14 cellular contexts compared by ENCODE assay signal in the genomic region with DNA sequence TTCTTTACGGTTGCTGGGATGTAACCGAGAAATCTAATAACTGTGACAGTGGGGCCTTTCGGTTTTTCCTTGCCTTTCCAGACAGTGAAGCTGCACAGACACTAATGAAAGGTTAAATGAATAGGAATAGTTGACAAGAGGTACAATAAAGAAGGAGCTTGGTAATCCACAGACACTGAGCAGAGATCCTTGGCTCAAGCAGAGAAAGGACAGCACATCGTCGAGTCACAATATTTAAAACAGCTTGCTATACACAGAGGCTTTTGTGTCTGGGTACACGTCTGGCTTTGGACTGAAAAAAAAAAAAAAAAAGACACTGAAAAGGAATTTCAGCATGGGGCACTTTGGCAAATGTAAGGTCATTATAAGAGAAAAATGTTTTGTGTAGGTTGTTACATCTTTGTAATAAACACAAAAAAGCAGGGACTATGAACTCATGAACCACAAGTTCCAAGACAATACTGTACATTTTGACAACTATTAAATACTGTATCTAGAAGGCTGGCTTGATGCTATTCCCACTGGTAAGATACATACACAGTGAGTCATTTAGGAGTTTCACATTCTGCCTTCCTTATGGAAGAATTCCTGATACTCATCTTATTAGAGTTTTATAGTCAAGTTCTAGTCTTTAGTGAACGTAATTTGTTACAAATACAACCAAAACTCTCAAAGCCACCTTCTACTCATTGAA. TPM values are rescaled to one million over a fixed set of nuclear protein-coding genes. Genes with fewer than 3 reads are reported as not detected.
DNase-seq lines count a peak whose midpoint lies in the region; TF ChIP-seq lines count a peak whose summit lies in the region.
"Had no signal": no experiment of that assay in that cellular context is flagged by ENCODE, and none has a peak within 500 bp of the region (broad histone marks: within the 10 kb centered on the region; RNA-seq: fewer than 3 reads in every experiment).

No MANE protein-coding gene starts in this region.

- CTCF ChIA-PET in AG04450 (lab: Charles Lee) (no interaction called here), MCF 10A (lab: Yijun Ruan, JAX) (interaction anchor here (0.7 to 1.1 kb wide), 2 partner anchors 16 to 27 kb away, joined by 3 read pairs; no protein-coding TSS in a partner anchor)

- intact Hi-C loops in MCF 10A (cut with micrococcal nuclease) = no loop called here

- H3K4me3 Mint-ChIP-seq in neural progenitor cell = peak overlapping the region; percentile 56
- no peak overlapping the region for H3K4me3 Mint-ChIP-seq in activated T-cell treated with anti-CD3 and anti-CD28 coated beads, Interleukin-2, amount 50 U/mL, for 24 hours
- H3K4me3 Mint-ChIP-seq in MCF 10A (ENCODE audit: unreplicated experiment) = no peak overlapping the region

- DNase-seq in AG04450 (ENCODE audit: low read depth, low spot score) = no peak
- peak in 1 of 2 experiments; percentile 42 for DNase-seq in SJCRH30
- DNase-seq in fibroblast of lung (ENCODE audit: low read depth in 2 of 2) = peak; percentile 66 to 83
- no peak for DNase-seq in neural progenitor cell (ENCODE audit: low spot score)
- no peak for DNase-seq in activated T-cell treated with anti-CD3 and anti-CD28 coated beads, Interleukin-2, amount 50 U/mL, for 24 hours
- no peak for DNase-seq in MCF 10A (ENCODE audit: unreplicated experiment)
- no peak for DNase-seq in NCI-H526 treated with DMSO at 0.1 percent for 48 hours (lab: John Stamatoyannopoulos, UW)
- no peak for DNase-seq in hippocampal formation (lab: John Stamatoyannopoulos, UW)
- DNase-seq: amygdala, DMS53, NCI-H1105 treated with DMSO at 0.1 percent for 48 hours, right lobe of liver had no signal

- H3K27me3 Mint-ChIP-seq in neural progenitor cell (ENCODE audit: insufficient read depth, low read depth) (peaks cover 9% of the 10 kb centered on the region), MCF 10A (ENCODE audit: insufficient read depth, unreplicated experiment) (no peaks in the 10 kb centered on the region)
- peaks cover 18% of the 10 kb centered on the region for H3K27me3 Mint-ChIP-seq in activated T-cell treated with anti-CD3 and anti-CD28 coated beads, Interleukin-2, amount 50 U/mL, for 24 hours

- no peaks in the 10 kb centered on the region; the same call in 1 of the 2 replicates for H3K9me3 ChIP-seq in AG04450 (ENCODE audit: control insufficient read depth, insufficient read depth, low read length)
- no peaks in the 10 kb centered on the region for H3K9me3 ChIP-seq in SJCRH30 (replicated peaks)
- H3K9me3 ChIP-seq in fibroblast of lung (ENCODE audit: control insufficient read depth, insufficient read depth, low read depth, low read length) = no peaks in the 10 kb centered on the region
- H3K9me3 ChIP-seq in neural progenitor cell (ENCODE audit: low read depth) = no peaks in the 10 kb centered on the region
- H3K9me3 ChIP-seq: right lobe of liver, tibial nerve had no signal

- H3K27ac ChIP-seq in AG04450 (ENCODE audit: low read depth, low read length) = peak overlapping the region; percentile 50
- H3K27ac ChIP-seq in SJCRH30 = peak overlapping the region; percentile 61
- peak overlapping the region; percentile 40 for H3K27ac ChIP-seq in fibroblast of lung (ENCODE audit: insufficient read depth, low read length)
- H3K27ac ChIP-seq in neural progenitor cell = no peak overlapping the region
- H3K27ac ChIP-seq: right lobe of liver, VCaP had no signal

- H3K27ac Mint-ChIP-seq in neural progenitor cell (peak overlapping the region; percentile 1), MCF 10A (ENCODE audit: low read depth, unreplicated experiment) (no peak overlapping the region)
- no peak overlapping the region for H3K27ac Mint-ChIP-seq in activated T-cell treated with anti-CD3 and anti-CD28 coated beads, Interleukin-2, amount 50 U/mL, for 24 hours

- H3K9me3 Mint-ChIP-seq in neural progenitor cell (no peaks in the 10 kb centered on the region), MCF 10A (ENCODE audit: unreplicated experiment) (no peaks in the 10 kb centered on the region)
- H3K9me3 Mint-ChIP-seq in activated T-cell treated with anti-CD3 and anti-CD28 coated beads, Interleukin-2, amount 50 U/mL, for 24 hours = peaks cover 3% of the 10 kb centered on the region

- peaks cover 85% of the 10 kb centered on the region for H3K79me2 ChIP-seq in fibroblast of lung (ENCODE audit: control insufficient read depth, insufficient read depth, low read length)
- no peaks in the 10 kb centered on the region for H3K79me2 ChIP-seq in neural progenitor cell (ENCODE audit: low read depth)

- H3K4me1 Mint-ChIP-seq in neural progenitor cell (peaks cover 54% of the 10 kb centered on the region), MCF 10A (ENCODE audit: insufficient read depth, unreplicated experiment) (peaks cover 5% of the 10 kb centered on the region)
- no peaks in the 10 kb centered on the region for H3K4me1 Mint-ChIP-seq in activated T-cell treated with anti-CD3 and anti-CD28 coated beads, Interleukin-2, amount 50 U/mL, for 24 hours (ENCODE audit: low read depth)

- H3K9ac ChIP-seq in fibroblast of lung (ENCODE audit: insufficient read depth, low read length) = no peak overlapping the region
- H3K9ac ChIP-seq in neural progenitor cell = no peak overlapping the region

- H4K20me1 ChIP-seq in fibroblast of lung (ENCODE audit: control insufficient read depth, extremely low read depth, insufficient read depth, low read length) (no peaks in the 10 kb centered on the region), neural progenitor cell (ENCODE audit: low read depth) (peaks cover 5% of the 10 kb centered on the region)

- POLR2A ChIA-PET in AG04450 (lab: Yijun Ruan, JAX) = interaction anchor here (0.6 kb wide), 1 partner anchor 222 kb away, joined by 3 read pairs; no protein-coding TSS in a partner anchor
- POLR2A ChIA-PET in MCF 10A (lab: Yijun Ruan, JAX) = interaction anchor here (0.6 kb wide), 1 partner anchor 428 kb away, joined by 4 read pairs; no protein-coding TSS in a partner anchor

- H3K27me3 ChIP-seq in AG04450 (ENCODE audit: control insufficient read depth, insufficient read depth, low read length) = no peaks in the 10 kb centered on the region
- H3K27me3 ChIP-seq in SJCRH30 = no peaks in the 10 kb centered on the region
- no peaks in the 10 kb centered on the region for H3K27me3 ChIP-seq in fibroblast of lung (ENCODE audit: control insufficient read depth, insufficient read depth, low read length)
- H3K27me3 ChIP-seq in neural progenitor cell = peaks cover 33% of the 10 kb centered on the region
- H3K27me3 ChIP-seq: right lobe of liver, tibial nerve had no signal

- H3K4me1 ChIP-seq in SJCRH30 = peaks cover 21% of the 10 kb centered on the region
- peaks cover 7% of the 10 kb centered on the region for H3K4me1 ChIP-seq in fibroblast of lung (ENCODE audit: control insufficient read depth, extremely low read depth, insufficient read depth, low read length)
- H3K4me1 ChIP-seq in neural progenitor cell = no peaks in the 10 kb centered on the region

- TF ChIP-seq CTCF in AG04450 (IDR thresholded peaks at IDR 0.05; ENCODE audit: low read depth, low read length) (no peak), fibroblast of lung (conservative IDR thresholded peaks at IDR 0.05 in 1 of 2, IDR thresholded peaks at IDR 0.05 in 1 of 2; ENCODE audit: low read depth in 1 of 2, low read length in 2 of 2) (no peak), neural progenitor cell (IDR thresholded peaks at IDR 0.05) (no peak), MCF 10A (IDR thresholded peaks at IDR 0.05; ENCODE audit: unreplicated experiment) (no peak)

- H2AFZ ChIP-seq in fibroblast of lung (ENCODE audit: low read length) = no peak overlapping the region
- no peak overlapping the region for H2AFZ ChIP-seq in neural progenitor cell (replicated peaks)

- no TSS peak for BruUV-seq in MCF 10A (replicated peaks; lab: Mats Ljungman, UMichigan)

- H3K4me2 ChIP-seq in fibroblast of lung (ENCODE audit: extremely low read depth, insufficient read depth, low read length) (peak overlapping the region; percentile 61), neural progenitor cell (no peak overlapping the region)

- peaks cover 7% of the 10 kb centered on the region for H3F3A ChIP-seq in neural progenitor cell (ENCODE audit: low read depth)

- peak overlapping the region; percentile 35 for H3K4me3 ChIP-seq in AG04450 (ENCODE audit: low read depth, low read length)
- peak overlapping the region; percentile 19; the same call in 1 of the 2 replicates for H3K4me3 ChIP-seq in SJCRH30
- peak overlapping the region; percentile 5 to 45 (median 31) for H3K4me3 ChIP-seq in fibroblast of lung (replicated peaks in 1 of 4; ENCODE audit: control extremely low read depth in 1 of 4, insufficient read depth in 1 of 4, low read depth in 3 of 4, low read length in 4 of 4)
- H3K4me3 ChIP-seq in neural progenitor cell = no peak overlapping the region
- H3K4me3 ChIP-seq: right lobe of liver, tibial nerve had no signal

- H3K36me3 ChIP-seq in SJCRH30 = 0 out of 2 replicates have a peak, but pooled peaks cover 3% of the 10 kb centered on the region
- no peaks in the 10 kb centered on the region for H3K36me3 ChIP-seq in fibroblast of lung (ENCODE audit: control insufficient read depth, insufficient read depth, low read length)
- no peaks in the 10 kb centered on the region for H3K36me3 ChIP-seq in neural progenitor cell
- H3K36me3 ChIP-seq: right lobe of liver, tibial nerve had no signal

- H3K36me3 Mint-ChIP-seq in neural progenitor cell = peaks cover 3% of the 10 kb centered on the region
- H3K36me3 Mint-ChIP-seq in activated T-cell treated with anti-CD3 and anti-CD28 coated beads, Interleukin-2, amount 50 U/mL, for 24 hours (ENCODE audit: low read depth) = no peaks in the 10 kb centered on the region
- no peaks in the 10 kb centered on the region for H3K36me3 Mint-ChIP-seq in MCF 10A (ENCODE audit: insufficient read depth, unreplicated experiment)

RNA-seq across cellular contexts. Expression of a gene that starts 5.6 kb away (rescaled TPM):
- polyA plus RNA-seq in AG04450 (2011; rRNA removed) = 46.8 and 49.0 TPM in 2 replicates
- polyA minus RNA-seq in AG04450 (2011; rRNA and poly(A)+ RNA removed) = 186 and 195 TPM in 2 replicates
- 13.1 and 16.1 TPM in 2 replicates for total RNA-seq in SJCRH30 (2014; rRNA removed; shearing (Covaris generic))
- total RNA-seq in fibroblast of lung = 34.7 and 36.2 TPM in 2 replicates
- polyA plus RNA-seq in fibroblast of lung = 27.5 and 39.1 TPM in 2 replicates
- 21.8 and 31.2 TPM in 2 replicates for polyA plus RNA-seq in fibroblast of lung (2012)
- polyA minus RNA-seq in fibroblast of lung (ENCODE audit: low replicate concordance) = 64.8 and 148 TPM in 2 replicates
- 1.2 and 2.4 TPM in 2 replicates for total RNA-seq in neural progenitor cell (ENCODE audit: low replicate concordance)
- not detected in 2 replicates for total RNA-seq in MCF 10A (2022)

Comparison
In these comparisons a context has a peak if more than half of its experiments do, and no peak if none do; other contexts are left out.
1. DNase-seq: peak in fibroblast of lung (2 of 2); none in AG04450 (single experiment), neural progenitor cell (single experiment), activated T-cell treated with anti-CD3 and anti-CD28 coated beads, Interleukin-2, amount 50 U/mL, for 24 hours (single experiment), MCF 10A (single experiment), NCI-H526 treated with DMSO at 0.1 percent for 48 hours (single experiment) and hippocampal formation (0 of 2).